ENCODE assay signal across 12 cellular contexts in the genomic region with DNA sequence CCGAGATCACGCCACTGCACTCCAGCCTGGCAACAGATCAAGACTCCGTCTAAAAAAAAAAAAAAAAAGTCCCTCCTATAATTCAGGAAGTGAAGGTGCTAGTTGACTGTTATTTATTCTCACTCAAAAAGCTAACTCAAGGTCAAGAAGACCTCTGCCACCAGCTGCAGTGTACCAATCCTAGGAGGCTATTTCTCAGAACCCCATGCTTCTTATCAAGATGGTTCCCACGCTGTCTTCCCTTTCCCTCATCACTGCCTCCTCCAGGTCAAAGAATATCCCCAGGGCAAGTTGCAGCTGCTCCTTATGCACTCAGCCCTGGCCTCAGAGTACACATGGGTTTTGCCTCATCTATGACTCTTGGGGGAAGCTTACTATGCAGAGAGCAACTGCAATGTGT. TPM values are rescaled to one million over a fixed set of nuclear protein-coding genes. Genes with fewer than 3 reads are reported as not detected.
A peak's percentile ranks its signal among the peaks of the same experiment; 100 is the strongest.
DNase-seq lines count a peak whose midpoint lies in the region; ATAC-seq and TF ChIP-seq lines count a peak whose summit lies in the region.
"Had no signal": no experiment of that assay in that cellular context is flagged by ENCODE, and none has a peak within 500 bp of the region (broad histone marks: within the 10 kb centered on the region; RNA-seq: fewer than 3 reads in every experiment).

No MANE protein-coding gene starts in this region.

- no peaks in the 10 kb centered on the region for H3K9me2 ChIP-seq in HCT116 (ENCODE audit: insufficient read depth)

- no peak overlapping the region for H3K4me2 ChIP-seq in HCT116 (ENCODE audit: low read length)

- H3K27ac Mint-ChIP-seq in activated CD4-positive, alpha-beta memory T cell treated with anti-CD3 and anti-CD28 coated beads, Interleukin-2, amount 10 ng/mL, durations not matched to agents 7 days and 5 days: no peak overlapping the region

- H3K79me2 ChIP-seq in HCT116 (ENCODE audit: insufficient read depth, low read length): no peaks in the 10 kb centered on the region

- H3K9ac ChIP-seq in HCT116 (ENCODE audit: low read length): no peak overlapping the region

- H3K9me3 ChIP-seq in HCT116 (ENCODE audit: control insufficient read depth in 1 of 2, insufficient read depth in 1 of 2, low read depth in 1 of 2, low read length in 2 of 2) (no peaks in the 10 kb centered on the region), mucosa of descending colon (no peaks in the 10 kb centered on the region), gastrocnemius medialis (no peaks in the 10 kb centered on the region)
- H3K9me3 ChIP-seq: tibial artery had no signal

- no peak overlapping the region for H2AFZ ChIP-seq in HCT116 (ENCODE audit: low read depth, low read length, poor library complexity, severe bottlenecking)

- no peaks in the 10 kb centered on the region for H3K27me3 Mint-ChIP-seq in activated CD4-positive, alpha-beta memory T cell treated with anti-CD3 and anti-CD28 coated beads, Interleukin-2, amount 10 ng/mL, durations not matched to agents 7 days and 5 days

- ATAC-seq in HCT116 (no peak), mucosa of descending colon (peak; percentile 25), gastrocnemius medialis (no peak)
- ATAC-seq: natural killer cell had no signal

- CTCF ChIA-PET in HCT116 (lab: Charles Lee): no interaction called here
- CTCF ChIA-PET in activated CD4-positive, alpha-beta memory T cell treated with anti-CD3 and anti-CD28 coated beads, Interleukin-2, amount 10 ng/mL, durations not matched to agents 7 days and 5 days (lab: Charles Lee): no interaction called here

- TF ChIP-seq POLR2A in HCT116 (IDR thresholded peaks at IDR 0.05; ENCODE audit: borderline replicate concordance, extremely low read depth, insufficient read depth, insufficient read length) (no peak), gastrocnemius medialis (IDR thresholded peaks at IDR 0.05) (no peak)

- H3K9me3 Mint-ChIP-seq in activated CD4-positive, alpha-beta memory T cell treated with anti-CD3 and anti-CD28 coated beads, Interleukin-2, amount 10 ng/mL, durations not matched to agents 7 days and 5 days: no peaks in the 10 kb centered on the region
- H3K9me3 Mint-ChIP-seq: natural killer cell had no signal

- no peak overlapping the region for H3K4me3 ChIP-seq in HCT116 (replicated peaks in 1 of 2; ENCODE audit: low read depth in 1 of 2, low read length in 2 of 2)
- no peak overlapping the region for H3K4me3 ChIP-seq in mucosa of descending colon
- no peak overlapping the region for H3K4me3 ChIP-seq in gastrocnemius medialis
- H3K4me3 ChIP-seq: SK-N-MC, tibial artery had no signal

- in situ Hi-C loops in GM13976 (cut with MboI; ENCODE audit: low sequenced_read_pairs, unreplicated experiment) (no loop called here), gastrocnemius medialis (cut with MboI; ENCODE audit: low sequenced_read_pairs in 4 of 4) (no loop called here)

- intact Hi-C loops in HCT116 (cut with micrococcal nuclease): no loop called here
- intact Hi-C loops in mucosa of descending colon (cut with DNase I, micrococcal nuclease): no loop called here
- intact Hi-C loops in gastrocnemius medialis (cut with DNase I; ENCODE audit: low total_unique reads): no loop called here

- no peak overlapping the region for H3K27ac ChIP-seq in HCT116 (ENCODE audit: low read depth, low read length)
- H3K27ac ChIP-seq in gastrocnemius medialis: no peak overlapping the region
- H3K27ac ChIP-seq: tibial artery had no signal

- no TSS peak for BruUV-seq in HCT116 (replicated peaks; lab: Mats Ljungman, UMichigan)

- POLR2A ChIA-PET in HCT116 (lab: Charles Lee): no interaction called here
- POLR2A ChIA-PET in activated CD4-positive, alpha-beta memory T cell treated with anti-CD3 and anti-CD28 coated beads, Interleukin-2, amount 10 ng/mL, durations not matched to agents 7 days and 5 days (lab: Charles Lee): no interaction called here

- TF ChIP-seq RAD21 in HCT116 (IDR thresholded peaks at IDR 0.05; ENCODE audit: low read depth): no peak

- H3K36me3 Mint-ChIP-seq in activated CD4-positive, alpha-beta memory T cell treated with anti-CD3 and anti-CD28 coated beads, Interleukin-2, amount 10 ng/mL, durations not matched to agents 7 days and 5 days (ENCODE audit: low read depth): peaks cover 11% of the 10 kb centered on the region
- H3K36me3 Mint-ChIP-seq: natural killer cell had no signal

- peaks cover 0 to 3% of the 10 kb centered on the region in 2 experiments; a peak in 1 of 4 replicates for H3K4me1 ChIP-seq in HCT116 (ENCODE audit: control insufficient read depth in 1 of 2, insufficient read depth in 2 of 2, low read length in 2 of 2)
- no peaks in the 10 kb centered on the region for H3K4me1 ChIP-seq in mucosa of descending colon (ENCODE audit: low read depth)
- H3K4me1 ChIP-seq in gastrocnemius medialis: peaks cover 11 to 15% of the 10 kb centered on the region in 2 donors

- H3K4me1 Mint-ChIP-seq in activated CD4-positive, alpha-beta memory T cell treated with anti-CD3 and anti-CD28 coated beads, Interleukin-2, amount 10 ng/mL, durations not matched to agents 7 days and 5 days: peaks cover 18% of the 10 kb centered on the region

- H4K20me1 ChIP-seq in HCT116 (ENCODE audit: insufficient read depth): 0 out of 2 replicates have a peak, but pooled peaks cover 4% of the 10 kb centered on the region

- H3K4me3 Mint-ChIP-seq in activated CD4-positive, alpha-beta memory T cell treated with anti-CD3 and anti-CD28 coated beads, Interleukin-2, amount 10 ng/mL, durations not matched to agents 7 days and 5 days: no peak overlapping the region
- H3K4me3 Mint-ChIP-seq: natural killer cell had no signal

- TF ChIP-seq CTCF in GM13976 (IDR thresholded peaks at IDR 0.05; ENCODE audit: borderline replicate concordance, control extremely low read depth, extremely low read depth, insufficient read depth, missing control alignments) (no peak), HCT116 (IDR thresholded peaks at IDR 0.05 in 2 of 3, conservative IDR thresholded peaks at IDR 0.05 in 1 of 3; ENCODE audit: borderline replicate concordance in 1 of 3, insufficient read depth in 1 of 3, low read depth in 2 of 3, low read length in 2 of 3) (peak in 2 of 3 experiments; percentile 13 to 24; a peak in 1 of 6 replicates), mucosa of descending colon (IDR thresholded peaks at IDR 0.05) (no peak), gastrocnemius medialis (IDR thresholded peaks at IDR 0.05 in 4 of 5, conservative IDR thresholded peaks at IDR 0.05 in 1 of 5) (no peak)

- peak; percentile 46 for DNase-seq in GM13976 (ENCODE audit: low spot score)
- DNase-seq in HCT116 (ENCODE audit: low read depth, low spot score): no peak
- DNase-seq in SK-N-DZ (ENCODE audit: low spot score): peak; percentile 27
- DNase-seq in mucosa of descending colon: no peak
- DNase-seq in activated CD4-positive, alpha-beta memory T cell treated with anti-CD3 and anti-CD28 coated beads, Interleukin-2, amount 10 ng/mL, durations not matched to agents 7 days and 5 days: no peak
- DNase-seq in SHP77 treated with DMSO at 0.1 percent for 48 hours (lab: John Stamatoyannopoulos, UW): no peak
- no peak for DNase-seq in mesenteric fat pad (ENCODE audit: low spot score)
- DNase-seq in gastrocnemius medialis: no peak
- DNase-seq: natural killer cell, NCI-H187, tibial artery had no signal

- H3K27me3 ChIP-seq in HCT116 (ENCODE audit: insufficient read depth, low read length) (no peaks in the 10 kb centered on the region), gastrocnemius medialis (no peaks in the 10 kb centered on the region)
- H3K27me3 ChIP-seq: tibial artery had no signal

- RAD21 ChIA-PET in HCT116 (lab: Charles Lee; ENCODE audit: low non-redundant PET in 1 of 2, low total read pairs in 2 of 2, uncharacterized antibody in 2 of 2, unreplicated experiment in 2 of 2): no interaction called here

- no peaks in the 10 kb centered on the region for H3K36me3 ChIP-seq in HCT116 (ENCODE audit: control insufficient read depth in 1 of 2, insufficient read depth in 2 of 2, low read length in 2 of 2)
- no peaks in the 10 kb centered on the region for H3K36me3 ChIP-seq in mucosa of descending colon (ENCODE audit: low read depth)
- H3K36me3 ChIP-seq in gastrocnemius medialis: no peaks in the 10 kb centered on the region
- H3K36me3 ChIP-seq: tibial artery had no signal

TF ChIP-seq in HCT116, 20 proteins besides CTCF, POLR2A, EP300 and RAD21 (continues in another document):
- no peak for TF ChIP-seq SP1 (IDR thresholded peaks at IDR 0.05; ENCODE audit: low read depth)
- no peak for TF ChIP-seq CEBPB (IDR thresholded peaks at IDR 0.05; ENCODE audit: low read depth)
- no peak for TF ChIP-seq SRF (IDR thresholded peaks at IDR 0.05; ENCODE audit: low read depth)
- no peak for TF ChIP-seq POLR2AphosphoS5 (IDR thresholded peaks at IDR 0.05; ENCODE audit: low read depth, low read length)
- TF ChIP-seq CBX3 (IDR thresholded peaks at IDR 0.05; ENCODE audit: low read depth): no peak
- no peak for TF ChIP-seq SIN3A (IDR thresholded peaks at IDR 0.05; ENCODE audit: low read depth)
- no peak for TF ChIP-seq EGR1 (IDR thresholded peaks at IDR 0.05; ENCODE audit: low read depth)
- TF ChIP-seq YY1 (IDR thresholded peaks at IDR 0.05; ENCODE audit: extremely low read depth, insufficient replicate concordance, low read depth, low read length): no peak

RNA-seq across cellular contexts. Expression of a gene that starts 53.6 kb away (rescaled TPM):
- total RNA-seq in HCT116 (2021; ENCODE audit: unreplicated experiment) (40.6 TPM), mucosa of descending colon (100 to 1,000 TPM in 2 of 3 donors, 10 to 100 TPM in 1; 99.5 to 204 (median 174) TPM), mesenteric fat pad (120 TPM), gastrocnemius medialis (100 to 1,000 TPM in 3 of 4 donors, 10 to 100 TPM in 1; 60.8 to 106 (median 102) TPM)
- polyA plus RNA-seq in HCT116 (2012): 17.0 and 18.3 TPM in 2 replicates
- polyA plus RNA-seq in SK-N-DZ (2014; cell fraction: cytosol; rRNA removed): 13.9 and 17.0 TPM in 2 replicates
- polyA plus RNA-seq in SK-N-DZ (2014; cell fraction: nucleus; rRNA removed): 14.2 and 33.7 TPM in 2 replicates
- 100 to 1,000 TPM in 1 of 2 experiments, 10 to 100 TPM in 1; 96.6 to 101 TPM for total RNA-seq in activated CD4-positive, alpha-beta memory T cell treated with anti-CD3 and anti-CD28 coated beads, Interleukin-2, amount 10 ng/mL, durations not matched to agents 7 days and 5 days

Comparison
In these comparisons a context has a peak if more than half of its experiments do, and no peak if none do; other contexts are left out.
1. DNase-seq: peak in GM13976 (single experiment) and SK-N-DZ (single experiment); none in HCT116 (single experiment), mucosa of descending colon (0 of 3), activated CD4-positive, alpha-beta memory T cell treated with anti-CD3 and anti-CD28 coated beads, Interleukin-2, amount 10 ng/mL, durations not matched to agents 7 days and 5 days (single experiment), SHP77 treated with DMSO at 0.1 percent for 48 hours (single experiment), mesenteric fat pad (single experiment) and gastrocnemius medialis (0 of 2).
2. CTCF ChIP-seq: peak in HCT116 (2 of 3); none in GM13976 (single experiment), mucosa of descending colon (single experiment) and gastrocnemius medialis (0 of 5).